ENCODE assay signal across 8 cellular contexts in the genomic region with DNA sequence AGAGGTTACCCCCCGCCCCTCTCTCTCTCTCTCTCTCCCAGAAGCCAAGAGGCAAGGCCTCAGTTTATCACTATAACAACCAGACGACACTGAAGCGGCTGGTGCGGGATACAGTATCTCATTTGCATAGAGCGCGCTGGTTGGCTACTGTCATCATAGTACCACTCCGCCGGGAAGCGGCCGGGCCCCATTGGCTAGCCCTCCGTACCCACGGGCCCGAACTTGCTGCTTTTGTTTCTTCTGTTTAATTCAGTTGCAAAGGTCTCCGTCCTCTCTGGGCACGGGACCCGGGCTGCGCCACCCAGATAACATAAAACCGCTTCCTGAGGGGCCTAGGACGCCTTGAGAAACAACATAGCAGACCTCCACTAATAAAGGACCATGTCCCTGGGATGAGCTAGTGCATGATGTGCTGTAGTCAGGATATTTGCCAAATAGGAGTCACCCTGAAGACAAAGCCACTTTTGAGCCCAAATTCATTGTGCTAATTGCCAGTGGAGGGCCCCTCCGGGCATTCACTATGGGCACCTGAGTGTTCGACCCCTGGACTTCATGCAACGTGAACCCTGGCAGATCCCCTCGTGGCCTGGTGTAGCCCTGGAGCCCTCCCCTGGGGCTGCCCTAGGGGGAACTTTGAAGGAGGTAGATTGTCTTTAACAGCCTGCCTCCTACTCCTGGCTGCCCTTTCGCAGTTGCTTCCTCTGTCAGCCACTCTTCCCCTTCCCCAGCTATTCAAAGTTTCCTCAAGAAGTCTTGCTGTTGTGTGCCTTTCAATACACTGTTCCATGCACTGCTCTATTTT. TPM values are rescaled to one million over a fixed set of nuclear protein-coding genes. Genes with fewer than 3 reads are reported as not detected.
DNase-seq lines count a peak whose midpoint lies in the region; ATAC-seq, FAIRE-seq and TF ChIP-seq lines count a peak whose summit lies in the region.

A gene (minus strand): TSS at position 91 of the 802 bp plus-strand sequence. CDS start 242 bp downstream, outside the sequence.

- H3K9ac ChIP-seq in H1 (replicated peaks in 1 of 4; ENCODE audit: extremely low read depth in 1 of 4, low read depth in 3 of 4, low read length in 3 of 4) = peak within 1 kb of the TSS in 3 of 4 experiments; percentile 63 to 89 (median 79); a peak in 6 of 7 replicates

- peak within 1 kb of the TSS; percentile 88 for H2BK5ac ChIP-seq in H1 (ENCODE audit: low read depth, low read length)

- H3K4me3 ChIP-seq in H1 (ENCODE audit: extremely low read depth in 1 of 4, insufficient read depth in 2 of 4, low read depth in 3 of 4, low read length in 4 of 4) (peak within 1 kb of the TSS; percentile 52 to 81 (median 64)), mesodermal cell (ENCODE audit: extremely low read depth, insufficient read depth, low read length, poor library complexity, severe bottlenecking) (peak within 1 kb of the TSS; percentile 41)

- peak within 1 kb of the TSS; percentile 68 to 93 for H3K4me2 ChIP-seq in H1 (ENCODE audit: insufficient read depth in 1 of 2, low read depth in 2 of 2, low read length in 2 of 2)

- CTCF ChIA-PET in H1 (lab: Charles Lee; ENCODE audit: partially characterized antibody) = interaction anchor here (0.6 to 1.2 kb wide), 3 partner anchors 16 to 45 kb away, joined by 3 to 4 read pairs (median 3); no protein-coding TSS in a partner anchor

- TF ChIP-seq CTCF in H1 (IDR thresholded peaks at IDR 0.05; ENCODE audit: control extremely low read depth in 1 of 3, insufficient read depth in 1 of 3, low read depth in 1 of 3, low read length in 3 of 3) = no peak

- H2BK20ac ChIP-seq in H1 (ENCODE audit: low read length) = peak within 1 kb of the TSS; percentile 48; the same call in 1 of the 2 replicates

- H3K79me1 ChIP-seq in H1 (ENCODE audit: low read depth, low read length) = no peaks in the 10 kb centered on the region

- peak within 1 kb of the TSS; percentile 61 for H2BK120ac ChIP-seq in H1 (replicated peaks; ENCODE audit: low read depth, low read length)

- H3K36me3 ChIP-seq in H1 (ENCODE audit: control insufficient read depth in 2 of 4, insufficient read depth in 4 of 4, low read length in 3 of 4) (no peaks in the 10 kb centered on the region), mesodermal cell (ENCODE audit: control insufficient read depth, insufficient read depth, low read length) (no peaks in the 10 kb centered on the region)

- no peaks in the 10 kb centered on the region for H3K9me3 ChIP-seq in H1 (ENCODE audit: insufficient read depth in 2 of 2, low read depth in 1 of 2, low read length in 1 of 2)
- no peaks in the 10 kb centered on the region for H3K9me3 ChIP-seq in mesodermal cell (ENCODE audit: control insufficient read depth, low read length)

- 0 out of 2 replicates have a peak within 1 kb of the TSS, but pooled peaks have one; percentile 81 for H2BK15ac ChIP-seq in H1 (ENCODE audit: low read length)

- peak; percentile 81 for ATAC-seq in HG03135 (IDR thresholded peaks at IDR 0.05; ENCODE audit: unreplicated experiment)
- ATAC-seq in HG03108 (IDR thresholded peaks at IDR 0.05; ENCODE audit: unreplicated experiment) = no peak

- H3K18ac ChIP-seq in H1 (ENCODE audit: extremely low read depth, low read length) = peak within 1 kb of the TSS; percentile 90; the same call in 1 of the 2 replicates

- peak within 1 kb of the TSS; percentile 88 for H3K56ac ChIP-seq in H1 (replicated peaks; ENCODE audit: insufficient read length, low read depth, low read length)

- peak within 1 kb of the TSS; percentile 95 for H3K27ac ChIP-seq in H1 (ENCODE audit: low read depth, low read length)
- H3K27ac ChIP-seq in mesodermal cell (ENCODE audit: low read depth, low read length, severe bottlenecking) = peak within 1 kb of the TSS; percentile 78

- H3K4me1 ChIP-seq in H1 (replicated peaks in 1 of 4; ENCODE audit: control insufficient read depth in 3 of 4, insufficient read depth in 4 of 4, low read length in 3 of 4) (peaks cover 0 to 15% (median 6%) of the 10 kb centered on the region in 4 experiments; a peak in 4 of 7 replicates), mesodermal cell (ENCODE audit: control insufficient read depth, insufficient read depth, low read length, poor library complexity, severe bottlenecking) (no peaks in the 10 kb centered on the region)

- H4K5ac ChIP-seq in H1 (ENCODE audit: insufficient read length, low read depth, low read length) = peak within 1 kb of the TSS; percentile 61

- TF ChIP-seq POLR2A in GM12892 (IDR thresholded peaks at IDR 0.05; ENCODE audit: low read depth, low read length) (no peak), H1 (IDR thresholded peaks at IDR 0.05; ENCODE audit: control extremely low read depth in 1 of 2, low read depth in 2 of 2, low read length in 2 of 2) (0 out of 3 replicates have a peak, but pooled peaks of 1 of the 2 experiments have one; percentile 15)

- no peaks in the 10 kb centered on the region for H3K27me3 ChIP-seq in H1 (replicated peaks in 1 of 4; ENCODE audit: control insufficient read depth in 3 of 4, extremely low read depth in 1 of 4, insufficient read depth in 3 of 4, low read length in 3 of 4)

- POLR2A ChIA-PET in H1 (lab: Charles Lee; ENCODE audit: partially characterized antibody) = interaction anchor here (1.4 to 2.1 kb wide), 3 partner anchors 9 to 26 kb away, joined by 3 to 8 read pairs (median 5); no protein-coding TSS in a partner anchor

- FAIRE-seq in GM12892 (lab: Jason Lieb, UNC) (peak; percentile 36), H1 (lab: Jason Lieb, UNC) (peak; percentile 62)

- peak within 1 kb of the TSS; percentile 4 for H3K23ac ChIP-seq in H1 (ENCODE audit: insufficient read length)

- TF ChIP-seq RAD21 in H1 (IDR thresholded peaks at IDR 0.05 in 1 of 2, conservative IDR thresholded peaks at IDR 0.05 in 1 of 2; ENCODE audit: low read depth in 2 of 2, low read length in 2 of 2) = no peak

- H3K4ac ChIP-seq in H1 (replicated peaks; ENCODE audit: insufficient read length, low read depth, low read length) = no peak within 1 kb of the TSS

- H3K79me2 ChIP-seq in H1 (ENCODE audit: control insufficient read depth in 1 of 2, insufficient read depth in 2 of 2, low read length in 2 of 2) = peaks cover 0 to 24% of the 10 kb centered on the region in 2 experiments; a peak in 2 of 4 replicates

- H2AFZ ChIP-seq in H1 (ENCODE audit: low read length) = no peak within 1 kb of the TSS

- DNase-seq in GM12892 (ENCODE audit: insufficient read length) (peak; percentile 19), NCI-H524 treated with DMSO at 0.1 percent for 48 hours (lab: John Stamatoyannopoulos, UW) (peak; percentile 83), H1 (ENCODE audit: low read depth in 1 of 2, low spot score in 2 of 2) (peak; percentile 47 to 66)
- peak; percentile 74 for DNase-seq in activated CD8-positive, alpha-beta memory T cell treated with anti-CD3 and anti-CD28 coated beads, Interleukin-2, amount 50 U/mL, for 48 hours
- peak; percentile 11 for DNase-seq in stimulated activated CD8-positive, alpha-beta memory T cell treated with anti-CD3 and anti-CD28 coated beads, Interleukin-15, amount 100 ng/mL, for 1 hour (ENCODE audit: low read depth)

- no peak within 1 kb of the TSS for H2AK5ac ChIP-seq in H1 (ENCODE audit: low read depth, low read length)

- H4K20me1 ChIP-seq in H1 (replicated peaks in 1 of 2; ENCODE audit: control insufficient read depth in 1 of 2, insufficient read depth in 2 of 2, low read length in 2 of 2) = no peaks in the 10 kb centered on the region

- H4K8ac ChIP-seq in H1 (ENCODE audit: extremely low read depth, insufficient read depth, low read length) = no peak within 1 kb of the TSS

- peak within 1 kb of the TSS; percentile 84; the same call in 1 of the 2 replicates for H2BK12ac ChIP-seq in H1 (ENCODE audit: low read depth, low read length)

- H3K23me2 ChIP-seq in H1 (ENCODE audit: low read depth, low read length) = 0 out of 2 replicates have a peak, but pooled peaks cover 4% of the 10 kb centered on the region

- no peak within 1 kb of the TSS for H3K14ac ChIP-seq in H1 (ENCODE audit: insufficient read length)

- TF ChIP-seq EP300 in H1 (IDR thresholded peaks at IDR 0.05; ENCODE audit: borderline replicate concordance in 1 of 2, low read depth in 2 of 2, low read length in 2 of 2) = no peak

- H4K91ac ChIP-seq in H1 (replicated peaks; ENCODE audit: insufficient read length, low read length) = peak within 1 kb of the TSS; percentile 90

- WGBS in H1 (ENCODE audit: extremely low coverage in 1 of 2, insufficient coverage in 1 of 2, insufficient read length in 1 of 2, insufficient replicate concordance in 2 of 2, low coverage in 1 of 2, low lambda C conversion rate in 2 of 2, missing lambda C conversion rate in 1 of 2), 2 experiments = 5% methylated on average over 14 of the region's 24 CpGs; no CpG with 5 or more reads in 1 of the 2 experiments
- 0 to 10% methylated on average over 6 to 13 of the region's 24 CpGs for WGBS in mesodermal cell (ENCODE audit: insufficient coverage in 2 of 2), 2 experiments

TF ChIP-seq in H1, 55 proteins besides CTCF, POLR2A, EP300 and RAD21:
- TF ChIP-seq ASH2L (IDR thresholded peaks at IDR 0.05; ENCODE audit: low read length) = peak; percentile 27
- TF ChIP-seq TAF1 (IDR thresholded peaks at IDR 0.05; ENCODE audit: low read depth, low read length) = 0 out of 2 replicates have a peak, but pooled peaks have one; percentile 26
- TF ChIP-seq RFX5 (IDR thresholded peaks at IDR 0.05; ENCODE audit: borderline replicate concordance, low read depth, low read length) = no peak
- 0 out of 2 replicates have a peak, but pooled peaks have one; percentile 0 for TF ChIP-seq TBP (IDR thresholded peaks at IDR 0.05; ENCODE audit: low read depth, low read length)

RNA-seq across cellular contexts. Expression of the gene that starts here (rescaled TPM):
- not detected for polyA plus RNA-seq in GM12892 (2012; ENCODE audit: missing spikeins)
- total RNA-seq in H1 (2021; fragmentation: NEBNext Ultra II Directional; extraction: Animal tissue kit (Norgen Biotek cat#: 25700)) = 30.6 and 30.8 TPM in 2 replicates
- 14.9 and 17.9 TPM in 2 replicates for polyA plus RNA-seq in H1 (2011; rRNA removed)
- polyA plus RNA-seq in H1 (2011; cell fraction: cytosol; rRNA removed) = 20.8 TPM
- polyA plus RNA-seq in H1 (2011; cell fraction: nucleus; rRNA removed) = 15.2 TPM
- polyA plus RNA-seq in H1 (2012, experiment 1 of 2) = 17.3 to 20.5 TPM (median 18.2 TPM) in 4 replicates
- 5.3 TPM for polyA plus RNA-seq in H1 (2012, experiment 2 of 2)
- 19.5 TPM for polyA plus RNA-seq in H1 (2013, experiment 1 of 2)
- polyA plus RNA-seq in H1 (2013, experiment 2 of 2) = 20.3 TPM
- 45.3 and 69.4 TPM in 2 replicates for polyA minus RNA-seq in H1 (2011; rRNA and poly(A)+ RNA removed)
- polyA minus RNA-seq in H1 (2011; cell fraction: cytosol; rRNA and poly(A)+ RNA removed) = 13.9 TPM
- polyA minus RNA-seq in H1 (2011; cell fraction: nucleus; rRNA and poly(A)+ RNA removed) = 12.7 TPM
- 9.2 TPM for polyA plus RNA-seq in mesodermal cell (2013, experiment 1 of 2)
- polyA plus RNA-seq in mesodermal cell (2013, experiment 2 of 2) = 10.1 TPM

Comparison
In these comparisons a context has a peak if more than half of its experiments do, and no peak if none do; other contexts are left out.
1. DNase-seq: peak in every context shown above with its lines; median percentile 83 in NCI-H524 treated with DMSO at 0.1 percent for 48 hours; 74 in activated CD8-positive, alpha-beta memory T cell treated with anti-CD3 and anti-CD28 coated beads, Interleukin-2, amount 50 U/mL, for 48 hours; 56 in H1; 19 in GM12892; 11 in stimulated activated CD8-positive, alpha-beta memory T cell treated with anti-CD3 and anti-CD28 coated beads, Interleukin-15, amount 100 ng/mL, for 1 hour.